20 cellular contexts compared by ENCODE assay signal in genomic region chr17:444879-445454, GRCh38.
"Had no signal": no experiment of that assay in that cellular context is flagged by ENCODE, and none has a peak within 500 bp of the region (broad histone marks: within the 10 kb centered on the region; RNA-seq: fewer than 3 reads in every experiment).

No MANE protein-coding gene starts in this region.

- H3K4me3 ChIP-seq: esophagus squamous epithelium, heart right ventricle, pancreas, sigmoid colon, upper lobe of right lung had no signal

- H3K27me3 ChIP-seq: esophagus squamous epithelium, heart right ventricle, pancreas, sigmoid colon, upper lobe of right lung had no signal

- H3K27ac Mint-ChIP-seq: activated naive CD8-positive, alpha-beta T cell treated with anti-CD3 and anti-CD28 coated beads, Interleukin-2, amount 10 ng/mL, durations not matched to agents 7 days and 5 days; brain; effector memory CD8-positive, alpha-beta T cell; stimulated activated memory B cell treated with anti-CD40 and anti-IgM and Interleukin-4, amounts not matched to agents 10 μg/mL and 1 μg/mL and 100 μg/mL, for 72 hours had no signal

- H3K4me1 ChIP-seq: esophagus squamous epithelium, pancreas, sigmoid colon, upper lobe of right lung had no signal

- FAIRE-seq: pancreas had no signal

- H3K27ac ChIP-seq: esophagus squamous epithelium, heart right ventricle, pancreas, sigmoid colon, upper lobe of right lung had no signal

- DNase-seq: activated CD4-positive, alpha-beta T cell treated with anti-CD3 and anti-CD28 coated beads, Interleukin-2, amount 50 U/mL, for 48 hours; activated CD4-positive, CD25-positive, alpha-beta regulatory T cell; activated naive CD8-positive, alpha-beta T cell treated with anti-CD3 and anti-CD28 coated beads, Interleukin-2, amount 10 ng/mL, durations not matched to agents 7 days and 5 days; activated T-cell treated with anti-CD3 and anti-CD28 coated beads, Interleukin-2, amount 50 U/mL, for 4 hours; anterior cingulate cortex; caudate nucleus; effector memory CD8-positive, alpha-beta T cell; esophagus squamous epithelium; heart right ventricle; kidney glomerular epithelial cell; left ventricle myocardium superior; sigmoid colon; stimulated activated CD4-positive, alpha-beta T cell treated with anti-CD3 and anti-CD28 coated beads, Interleukin-4, amount 100 ng/mL, for 4 hours; T-helper 1 cell; T-helper 9 cell; upper lobe of right lung had no signal

- H3K27me3 Mint-ChIP-seq: activated naive CD8-positive, alpha-beta T cell treated with anti-CD3 and anti-CD28 coated beads, Interleukin-2, amount 10 ng/mL, durations not matched to agents 7 days and 5 days; brain; effector memory CD8-positive, alpha-beta T cell; stimulated activated memory B cell treated with anti-CD40 and anti-IgM and Interleukin-4, amounts not matched to agents 10 μg/mL and 1 μg/mL and 100 μg/mL, for 72 hours had no signal

- H3K9me3 ChIP-seq: esophagus squamous epithelium, heart right ventricle, pancreas, sigmoid colon, upper lobe of right lung had no signal

- H3K9me3 Mint-ChIP-seq: activated naive CD8-positive, alpha-beta T cell treated with anti-CD3 and anti-CD28 coated beads, Interleukin-2, amount 10 ng/mL, durations not matched to agents 7 days and 5 days; activated T-cell treated with anti-CD3 and anti-CD28 coated beads, Interleukin-2, amount 50 U/mL, for 4 hours; brain; effector memory CD8-positive, alpha-beta T cell; neural crest cell; stimulated activated memory B cell treated with anti-CD40 and anti-IgM and Interleukin-4, amounts not matched to agents 10 μg/mL and 1 μg/mL and 100 μg/mL, for 72 hours had no signal

- H3K4me3 Mint-ChIP-seq: activated naive CD8-positive, alpha-beta T cell treated with anti-CD3 and anti-CD28 coated beads, Interleukin-2, amount 10 ng/mL, durations not matched to agents 7 days and 5 days; activated T-cell treated with anti-CD3 and anti-CD28 coated beads, Interleukin-2, amount 50 U/mL, for 4 hours; brain; effector memory CD8-positive, alpha-beta T cell; neural crest cell; stimulated activated memory B cell treated with anti-CD40 and anti-IgM and Interleukin-4, amounts not matched to agents 10 μg/mL and 1 μg/mL and 100 μg/mL, for 72 hours had no signal

- ATAC-seq: effector memory CD8-positive, alpha-beta T cell; heart right ventricle; left ventricle myocardium superior; pancreas; stimulated activated memory B cell treated with anti-CD40 and anti-IgM and Interleukin-4, amounts not matched to agents 10 μg/mL and 1 μg/mL and 100 μg/mL, for 72 hours; upper lobe of right lung had no signal

- H3K4me1 Mint-ChIP-seq: brain; stimulated activated memory B cell treated with anti-CD40 and anti-IgM and Interleukin-4, amounts not matched to agents 10 μg/mL and 1 μg/mL and 100 μg/mL, for 72 hours had no signal

- H3K36me3 ChIP-seq: pancreas had no signal

- H3K36me3 Mint-ChIP-seq: brain; stimulated activated memory B cell treated with anti-CD40 and anti-IgM and Interleukin-4, amounts not matched to agents 10 μg/mL and 1 μg/mL and 100 μg/mL, for 72 hours had no signal
